Comparison of ENCODE assay signal across 8 cellular contexts in the genomic region with DNA sequence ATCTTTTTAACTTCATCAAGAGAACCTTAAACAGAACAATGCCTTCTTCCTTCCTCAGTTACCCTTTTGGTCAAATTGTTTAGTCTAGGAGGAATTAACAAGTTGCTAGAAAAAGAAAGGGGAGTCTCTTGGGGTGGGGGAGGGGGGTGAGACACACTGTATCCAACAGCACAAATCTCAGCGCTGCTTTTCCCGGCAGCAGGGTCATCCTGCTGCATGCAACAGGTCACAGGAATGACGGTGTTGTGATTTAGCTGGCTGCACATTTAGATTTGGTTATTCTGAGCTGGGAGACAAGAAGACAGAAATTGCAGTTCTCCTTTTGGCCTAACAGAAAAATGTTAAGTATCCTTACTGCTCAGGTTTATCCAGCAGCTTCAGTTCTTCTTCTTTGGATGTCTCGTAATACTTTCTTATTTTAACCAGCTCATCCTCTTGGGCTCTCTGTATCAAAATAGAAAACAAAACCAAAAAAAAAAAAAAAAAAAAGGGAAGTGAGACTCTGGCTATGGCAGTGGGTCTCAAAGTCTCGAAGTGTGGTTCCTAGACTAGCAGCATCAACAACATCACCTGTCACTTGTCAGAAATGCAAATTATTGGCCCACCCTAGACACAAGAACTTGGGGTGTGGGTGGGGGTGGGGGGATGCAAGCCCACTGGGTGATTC.
DNase-seq lines count a peak whose midpoint lies in the region; ATAC-seq and TF ChIP-seq lines count a peak whose summit lies in the region.

No MANE protein-coding gene starts in this region.

- TF ChIP-seq CTCF in SU-DHL-6 (IDR thresholded peaks at IDR 0.05; ENCODE audit: insufficient read depth, low read length, poor library complexity, severe bottlenecking) (no peak), osteocyte (IDR thresholded peaks at IDR 0.05) (no peak)

- no peak overlapping the region for H3K9ac ChIP-seq in SU-DHL-6 (ENCODE audit: low read length)

- no peaks in the 10 kb centered on the region for H3F3A ChIP-seq in SU-DHL-6 (ENCODE audit: insufficient read depth)

- H3K27ac Mint-ChIP-seq in osteocyte (ENCODE audit: unreplicated experiment): peak overlapping the region; percentile 39

- no peak overlapping the region for H2AFZ ChIP-seq in SU-DHL-6 (ENCODE audit: low read depth, low read length, severe bottlenecking)

- no peaks in the 10 kb centered on the region for H3K79me2 ChIP-seq in SU-DHL-6 (ENCODE audit: insufficient read depth, low read length)

- H3K27me3 Mint-ChIP-seq in osteocyte (ENCODE audit: unreplicated experiment): no peaks in the 10 kb centered on the region

- no peaks in the 10 kb centered on the region for H3K36me3 ChIP-seq in SU-DHL-6 (ENCODE audit: low read length)

- no peak overlapping the region for H3K27ac ChIP-seq in SU-DHL-6 (ENCODE audit: low read depth, low read length)

- no peaks in the 10 kb centered on the region for H3K9me3 Mint-ChIP-seq in osteocyte (ENCODE audit: unreplicated experiment)

- H3K9me2 ChIP-seq in SU-DHL-6 (replicated peaks; ENCODE audit: insufficient read depth, low read length): no peaks in the 10 kb centered on the region

- no peaks in the 10 kb centered on the region for H3K27me3 ChIP-seq in SU-DHL-6 (ENCODE audit: low read length)

- DNase-seq in osteocyte (ENCODE audit: extremely low spot score, unreplicated experiment) (no peak), SHP77 treated with DMSO at 0.1 percent for 48 hours (lab: John Stamatoyannopoulos, UW) (no peak), NCI-H2081 (lab: John Stamatoyannopoulos, UW) (no peak)
- no peak for DNase-seq in stimulated activated CD4-positive, alpha-beta T cell treated with anti-CD3 and anti-CD28 coated beads, Interleukin-12 subunit alpha, Interleukin-12 subunit beta, amount 100 ng/mL, for 4 hours
- DNase-seq in effector CD8-positive, alpha-beta T cell (lab: John Stamatoyannopoulos, UW): no peak

- ATAC-seq in GM19035 (IDR thresholded peaks at IDR 0.05; ENCODE audit: unreplicated experiment) (peak; percentile 91), HG02973 (IDR thresholded peaks at IDR 0.05; ENCODE audit: unreplicated experiment) (peak; percentile 90)

- H3K4me2 ChIP-seq in SU-DHL-6 (ENCODE audit: low read depth, low read length, poor library complexity, severe bottlenecking): peak overlapping the region; percentile 30

- H3K4me3 Mint-ChIP-seq in osteocyte (ENCODE audit: unreplicated experiment): no peak overlapping the region

- H3K4me1 Mint-ChIP-seq in osteocyte (ENCODE audit: unreplicated experiment): peaks cover 26% of the 10 kb centered on the region

- H3K36me3 Mint-ChIP-seq in osteocyte (ENCODE audit: unreplicated experiment): no peaks in the 10 kb centered on the region

- H3K4me3 ChIP-seq in SU-DHL-6 (ENCODE audit: insufficient read depth, low read length, poor library complexity, severe bottlenecking): no peak overlapping the region

- H3K9me3 ChIP-seq in SU-DHL-6 (ENCODE audit: insufficient read depth, low read length): no peaks in the 10 kb centered on the region

- no peaks in the 10 kb centered on the region for H4K20me1 ChIP-seq in SU-DHL-6 (ENCODE audit: low read depth, low read length)
